ENCODE assay signal across 1 cellular context in the genomic region with DNA sequence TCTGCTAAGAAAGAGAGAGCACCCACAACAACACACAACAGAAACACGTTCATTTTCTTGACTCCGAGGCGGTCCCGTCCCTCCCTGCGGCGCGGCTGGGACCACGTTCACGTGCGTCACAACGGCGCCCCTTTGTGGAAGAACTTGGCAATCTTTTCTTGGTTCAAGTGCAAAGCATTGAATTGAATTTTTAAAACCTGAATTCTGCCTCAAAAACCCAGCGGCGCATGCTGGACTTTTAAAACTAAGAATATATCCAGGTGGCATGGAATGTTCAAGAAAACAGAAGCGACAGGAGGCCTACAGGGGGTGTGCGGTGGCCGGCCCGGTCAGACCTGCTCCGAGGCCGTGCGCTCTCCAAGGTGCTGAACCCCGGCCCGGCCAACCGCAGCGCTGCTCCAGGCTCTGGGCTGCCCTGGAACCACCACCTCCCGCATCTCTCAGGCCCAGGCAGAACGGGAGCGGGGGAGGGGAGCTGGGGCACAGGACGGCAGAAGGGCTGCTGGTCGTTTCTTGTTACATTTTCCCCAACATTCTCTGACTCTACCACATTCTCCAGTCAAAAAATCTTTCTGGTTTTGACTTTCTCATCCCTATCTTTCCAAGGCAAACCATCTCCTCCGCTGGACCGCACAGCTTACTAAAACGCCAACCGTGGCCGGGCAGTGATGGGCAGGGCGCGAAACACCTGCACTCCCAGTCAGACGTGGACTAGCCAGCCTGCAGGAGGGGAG.
TF ChIP-seq lines count a peak whose summit lies in the region.

No MANE protein-coding gene starts in this region.

TF ChIP-seq in HepG2, 621 proteins besides CTCF, POLR2A, EP300 and RAD21 (continued from another document and continues in another):
- TF ChIP-seq, protein P1, sequence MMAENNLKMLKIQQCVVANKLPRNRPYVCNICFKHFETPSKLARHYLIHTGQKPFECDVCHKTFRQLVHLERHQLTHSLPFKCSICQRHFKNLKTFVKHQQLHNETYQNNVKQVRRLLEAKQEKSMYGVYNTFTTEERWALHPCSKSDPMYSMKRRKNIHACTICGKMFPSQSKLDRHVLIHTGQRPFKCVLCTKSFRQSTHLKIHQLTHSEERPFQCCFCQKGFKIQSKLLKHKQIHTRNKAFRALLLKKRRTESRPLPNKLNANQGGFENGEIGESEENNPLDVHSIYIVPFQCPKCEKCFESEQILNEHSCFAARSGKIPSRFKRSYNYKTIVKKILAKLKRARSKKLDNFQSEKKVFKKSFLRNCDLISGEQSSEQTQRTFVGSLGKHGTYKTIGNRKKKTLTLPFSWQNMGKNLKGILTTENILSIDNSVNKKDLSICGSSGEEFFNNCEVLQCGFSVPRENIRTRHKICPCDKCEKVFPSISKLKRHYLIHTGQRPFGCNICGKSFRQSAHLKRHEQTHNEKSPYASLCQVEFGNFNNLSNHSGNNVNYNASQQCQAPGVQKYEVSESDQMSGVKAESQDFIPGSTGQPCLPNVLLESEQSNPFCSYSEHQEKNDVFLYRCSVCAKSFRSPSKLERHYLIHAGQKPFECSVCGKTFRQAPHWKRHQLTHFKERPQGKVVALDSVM (CRISPR knock-in tag; IDR thresholded peaks at IDR 0.05), result no peak
- peak; percentile 98 for TF ChIP-seq SNAI1 (CRISPR knock-in tag; IDR thresholded peaks at IDR 0.05; ENCODE audit: borderline replicate concordance)
- TF ChIP-seq ZNF724P (CRISPR knock-in tag; IDR thresholded peaks at IDR 0.05; ENCODE audit: borderline replicate concordance), result no peak
- no peak for TF ChIP-seq TCF12 (IDR thresholded peaks at IDR 0.05)
- TF ChIP-seq TCF12 (CRISPR knock-in tag; IDR thresholded peaks at IDR 0.05), result peak; percentile 87; the same call in 1 of the 2 replicates
- peak; percentile 93 for TF ChIP-seq ZNF816 (CRISPR knock-in tag; IDR thresholded peaks at IDR 0.05; ENCODE audit: borderline replicate concordance)
- TF ChIP-seq ZFP62 (CRISPR knock-in tag; IDR thresholded peaks at IDR 0.05), result no peak
- peak; percentile 96 for TF ChIP-seq ZSCAN21 (CRISPR knock-in tag; IDR thresholded peaks at IDR 0.05; ENCODE audit: borderline replicate concordance)
- TF ChIP-seq, protein P2, sequence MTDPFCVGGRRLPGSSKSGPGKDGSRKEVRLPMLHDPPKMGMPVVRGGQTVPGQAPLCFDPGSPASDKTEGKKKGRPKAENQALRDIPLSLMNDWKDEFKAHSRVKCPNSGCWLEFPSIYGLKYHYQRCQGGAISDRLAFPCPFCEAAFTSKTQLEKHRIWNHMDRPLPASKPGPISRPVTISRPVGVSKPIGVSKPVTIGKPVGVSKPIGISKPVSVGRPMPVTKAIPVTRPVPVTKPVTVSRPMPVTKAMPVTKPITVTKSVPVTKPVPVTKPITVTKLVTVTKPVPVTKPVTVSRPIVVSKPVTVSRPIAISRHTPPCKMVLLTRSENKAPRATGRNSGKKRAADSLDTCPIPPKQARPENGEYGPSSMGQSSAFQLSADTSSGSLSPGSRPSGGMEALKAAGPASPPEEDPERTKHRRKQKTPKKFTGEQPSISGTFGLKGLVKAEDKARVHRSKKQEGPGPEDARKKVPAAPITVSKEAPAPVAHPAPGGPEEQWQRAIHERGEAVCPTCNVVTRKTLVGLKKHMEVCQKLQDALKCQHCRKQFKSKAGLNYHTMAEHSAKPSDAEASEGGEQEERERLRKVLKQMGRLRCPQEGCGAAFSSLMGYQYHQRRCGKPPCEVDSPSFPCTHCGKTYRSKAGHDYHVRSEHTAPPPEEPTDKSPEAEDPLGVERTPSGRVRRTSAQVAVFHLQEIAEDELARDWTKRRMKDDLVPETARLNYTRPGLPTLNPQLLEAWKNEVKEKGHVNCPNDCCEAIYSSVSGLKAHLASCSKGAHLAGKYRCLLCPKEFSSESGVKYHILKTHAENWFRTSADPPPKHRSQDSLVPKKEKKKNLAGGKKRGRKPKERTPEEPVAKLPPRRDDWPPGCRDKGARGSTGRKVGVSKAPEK (CRISPR knock-in tag; IDR thresholded peaks at IDR 0.05; ENCODE audit: borderline replicate concordance), result peak; percentile 77; the same call in 1 of the 2 replicates
- no peak for TF ChIP-seq TAF15 (IDR thresholded peaks at IDR 0.05; ENCODE audit: low read depth, low read length, poor library complexity, severe bottlenecking)
- TF ChIP-seq ZNF614 (CRISPR knock-in tag; IDR thresholded peaks at IDR 0.05; ENCODE audit: borderline replicate concordance), result 0 out of 2 replicates have a peak, but pooled peaks have one; percentile 66
- TF ChIP-seq, protein P3, sequence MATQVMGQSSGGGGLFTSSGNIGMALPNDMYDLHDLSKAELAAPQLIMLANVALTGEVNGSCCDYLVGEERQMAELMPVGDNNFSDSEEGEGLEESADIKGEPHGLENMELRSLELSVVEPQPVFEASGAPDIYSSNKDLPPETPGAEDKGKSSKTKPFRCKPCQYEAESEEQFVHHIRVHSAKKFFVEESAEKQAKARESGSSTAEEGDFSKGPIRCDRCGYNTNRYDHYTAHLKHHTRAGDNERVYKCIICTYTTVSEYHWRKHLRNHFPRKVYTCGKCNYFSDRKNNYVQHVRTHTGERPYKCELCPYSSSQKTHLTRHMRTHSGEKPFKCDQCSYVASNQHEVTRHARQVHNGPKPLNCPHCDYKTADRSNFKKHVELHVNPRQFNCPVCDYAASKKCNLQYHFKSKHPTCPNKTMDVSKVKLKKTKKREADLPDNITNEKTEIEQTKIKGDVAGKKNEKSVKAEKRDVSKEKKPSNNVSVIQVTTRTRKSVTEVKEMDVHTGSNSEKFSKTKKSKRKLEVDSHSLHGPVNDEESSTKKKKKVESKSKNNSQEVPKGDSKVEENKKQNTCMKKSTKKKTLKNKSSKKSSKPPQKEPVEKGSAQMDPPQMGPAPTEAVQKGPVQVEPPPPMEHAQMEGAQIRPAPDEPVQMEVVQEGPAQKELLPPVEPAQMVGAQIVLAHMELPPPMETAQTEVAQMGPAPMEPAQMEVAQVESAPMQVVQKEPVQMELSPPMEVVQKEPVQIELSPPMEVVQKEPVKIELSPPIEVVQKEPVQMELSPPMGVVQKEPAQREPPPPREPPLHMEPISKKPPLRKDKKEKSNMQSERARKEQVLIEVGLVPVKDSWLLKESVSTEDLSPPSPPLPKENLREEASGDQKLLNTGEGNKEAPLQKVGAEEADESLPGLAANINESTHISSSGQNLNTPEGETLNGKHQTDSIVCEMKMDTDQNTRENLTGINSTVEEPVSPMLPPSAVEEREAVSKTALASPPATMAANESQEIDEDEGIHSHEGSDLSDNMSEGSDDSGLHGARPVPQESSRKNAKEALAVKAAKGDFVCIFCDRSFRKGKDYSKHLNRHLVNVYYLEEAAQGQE (IDR thresholded peaks at IDR 0.05; ENCODE audit: borderline replicate concordance in 1 of 2, low read depth in 1 of 2, low read length in 2 of 2), result peak; percentile 87 to 99
- no peak for TF ChIP-seq HMG20B (CRISPR knock-in tag; conservative IDR thresholded peaks at IDR 0.05)
- peak; percentile 53; the same call in 1 of the 2 replicates for TF ChIP-seq ETV5 (CRISPR knock-in tag; IDR thresholded peaks at IDR 0.05; ENCODE audit: borderline replicate concordance)
- peak; percentile 52; the same call in 1 of the 2 replicates for TF ChIP-seq ZC3H13 (CRISPR knock-in tag; IDR thresholded peaks at IDR 0.05)
- peak; percentile 87 for TF ChIP-seq KAT8 (CRISPR knock-in tag; IDR thresholded peaks at IDR 0.05)
- 0 out of 2 replicates have a peak, but pooled peaks have one; percentile 47 for TF ChIP-seq ELF1 (CRISPR knock-in tag; IDR thresholded peaks at IDR 0.05)
- 0 out of 2 replicates have a peak, but pooled peaks have one; percentile 17 for TF ChIP-seq MAZ (IDR thresholded peaks at IDR 0.05; ENCODE audit: borderline replicate concordance, low read depth, low read length)
- TF ChIP-seq MAZ (CRISPR knock-in tag; IDR thresholded peaks at IDR 0.05; ENCODE audit: low read depth), result peak; percentile 56
- TF ChIP-seq AGO2 (optimal IDR thresholded peaks at IDR 0.05; ENCODE audit: low read depth, low read length), result peak; percentile 17
- no peak; the same call in 1 of the 2 replicates for TF ChIP-seq ZNF569 (CRISPR knock-in tag; IDR thresholded peaks at IDR 0.05; ENCODE audit: borderline replicate concordance)
- TF ChIP-seq ZFP37 (CRISPR knock-in tag; IDR thresholded peaks at IDR 0.05; ENCODE audit: borderline replicate concordance), result peak; percentile 92; the same call in 1 of the 2 replicates
- TF ChIP-seq FOXK2 (IDR thresholded peaks at IDR 0.05), result no peak
- no peak for TF ChIP-seq NFE2L2 (IDR thresholded peaks at IDR 0.05; ENCODE audit: low read length)
- TF ChIP-seq ZNF451 (CRISPR knock-in tag; IDR thresholded peaks at IDR 0.05), result peak; percentile 92
- peak; percentile 94 for TF ChIP-seq ZNF607 (CRISPR knock-in tag; IDR thresholded peaks at IDR 0.05; ENCODE audit: borderline replicate concordance)
- TF ChIP-seq ZNF713 (CRISPR knock-in tag; IDR thresholded peaks at IDR 0.05), result no peak
- TF ChIP-seq, protein P4, sequence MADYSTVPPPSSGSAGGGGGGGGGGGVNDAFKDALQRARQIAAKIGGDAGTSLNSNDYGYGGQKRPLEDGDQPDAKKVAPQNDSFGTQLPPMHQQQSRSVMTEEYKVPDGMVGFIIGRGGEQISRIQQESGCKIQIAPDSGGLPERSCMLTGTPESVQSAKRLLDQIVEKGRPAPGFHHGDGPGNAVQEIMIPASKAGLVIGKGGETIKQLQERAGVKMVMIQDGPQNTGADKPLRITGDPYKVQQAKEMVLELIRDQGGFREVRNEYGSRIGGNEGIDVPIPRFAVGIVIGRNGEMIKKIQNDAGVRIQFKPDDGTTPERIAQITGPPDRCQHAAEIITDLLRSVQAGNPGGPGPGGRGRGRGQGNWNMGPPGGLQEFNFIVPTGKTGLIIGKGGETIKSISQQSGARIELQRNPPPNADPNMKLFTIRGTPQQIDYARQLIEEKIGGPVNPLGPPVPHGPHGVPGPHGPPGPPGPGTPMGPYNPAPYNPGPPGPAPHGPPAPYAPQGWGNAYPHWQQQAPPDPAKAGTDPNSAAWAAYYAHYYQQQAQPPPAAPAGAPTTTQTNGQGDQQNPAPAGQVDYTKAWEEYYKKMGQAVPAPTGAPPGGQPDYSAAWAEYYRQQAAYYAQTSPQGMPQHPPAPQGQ (CRISPR knock-in tag; IDR thresholded peaks at IDR 0.05; ENCODE audit: borderline replicate concordance), result no peak
- TF ChIP-seq, protein P5, sequence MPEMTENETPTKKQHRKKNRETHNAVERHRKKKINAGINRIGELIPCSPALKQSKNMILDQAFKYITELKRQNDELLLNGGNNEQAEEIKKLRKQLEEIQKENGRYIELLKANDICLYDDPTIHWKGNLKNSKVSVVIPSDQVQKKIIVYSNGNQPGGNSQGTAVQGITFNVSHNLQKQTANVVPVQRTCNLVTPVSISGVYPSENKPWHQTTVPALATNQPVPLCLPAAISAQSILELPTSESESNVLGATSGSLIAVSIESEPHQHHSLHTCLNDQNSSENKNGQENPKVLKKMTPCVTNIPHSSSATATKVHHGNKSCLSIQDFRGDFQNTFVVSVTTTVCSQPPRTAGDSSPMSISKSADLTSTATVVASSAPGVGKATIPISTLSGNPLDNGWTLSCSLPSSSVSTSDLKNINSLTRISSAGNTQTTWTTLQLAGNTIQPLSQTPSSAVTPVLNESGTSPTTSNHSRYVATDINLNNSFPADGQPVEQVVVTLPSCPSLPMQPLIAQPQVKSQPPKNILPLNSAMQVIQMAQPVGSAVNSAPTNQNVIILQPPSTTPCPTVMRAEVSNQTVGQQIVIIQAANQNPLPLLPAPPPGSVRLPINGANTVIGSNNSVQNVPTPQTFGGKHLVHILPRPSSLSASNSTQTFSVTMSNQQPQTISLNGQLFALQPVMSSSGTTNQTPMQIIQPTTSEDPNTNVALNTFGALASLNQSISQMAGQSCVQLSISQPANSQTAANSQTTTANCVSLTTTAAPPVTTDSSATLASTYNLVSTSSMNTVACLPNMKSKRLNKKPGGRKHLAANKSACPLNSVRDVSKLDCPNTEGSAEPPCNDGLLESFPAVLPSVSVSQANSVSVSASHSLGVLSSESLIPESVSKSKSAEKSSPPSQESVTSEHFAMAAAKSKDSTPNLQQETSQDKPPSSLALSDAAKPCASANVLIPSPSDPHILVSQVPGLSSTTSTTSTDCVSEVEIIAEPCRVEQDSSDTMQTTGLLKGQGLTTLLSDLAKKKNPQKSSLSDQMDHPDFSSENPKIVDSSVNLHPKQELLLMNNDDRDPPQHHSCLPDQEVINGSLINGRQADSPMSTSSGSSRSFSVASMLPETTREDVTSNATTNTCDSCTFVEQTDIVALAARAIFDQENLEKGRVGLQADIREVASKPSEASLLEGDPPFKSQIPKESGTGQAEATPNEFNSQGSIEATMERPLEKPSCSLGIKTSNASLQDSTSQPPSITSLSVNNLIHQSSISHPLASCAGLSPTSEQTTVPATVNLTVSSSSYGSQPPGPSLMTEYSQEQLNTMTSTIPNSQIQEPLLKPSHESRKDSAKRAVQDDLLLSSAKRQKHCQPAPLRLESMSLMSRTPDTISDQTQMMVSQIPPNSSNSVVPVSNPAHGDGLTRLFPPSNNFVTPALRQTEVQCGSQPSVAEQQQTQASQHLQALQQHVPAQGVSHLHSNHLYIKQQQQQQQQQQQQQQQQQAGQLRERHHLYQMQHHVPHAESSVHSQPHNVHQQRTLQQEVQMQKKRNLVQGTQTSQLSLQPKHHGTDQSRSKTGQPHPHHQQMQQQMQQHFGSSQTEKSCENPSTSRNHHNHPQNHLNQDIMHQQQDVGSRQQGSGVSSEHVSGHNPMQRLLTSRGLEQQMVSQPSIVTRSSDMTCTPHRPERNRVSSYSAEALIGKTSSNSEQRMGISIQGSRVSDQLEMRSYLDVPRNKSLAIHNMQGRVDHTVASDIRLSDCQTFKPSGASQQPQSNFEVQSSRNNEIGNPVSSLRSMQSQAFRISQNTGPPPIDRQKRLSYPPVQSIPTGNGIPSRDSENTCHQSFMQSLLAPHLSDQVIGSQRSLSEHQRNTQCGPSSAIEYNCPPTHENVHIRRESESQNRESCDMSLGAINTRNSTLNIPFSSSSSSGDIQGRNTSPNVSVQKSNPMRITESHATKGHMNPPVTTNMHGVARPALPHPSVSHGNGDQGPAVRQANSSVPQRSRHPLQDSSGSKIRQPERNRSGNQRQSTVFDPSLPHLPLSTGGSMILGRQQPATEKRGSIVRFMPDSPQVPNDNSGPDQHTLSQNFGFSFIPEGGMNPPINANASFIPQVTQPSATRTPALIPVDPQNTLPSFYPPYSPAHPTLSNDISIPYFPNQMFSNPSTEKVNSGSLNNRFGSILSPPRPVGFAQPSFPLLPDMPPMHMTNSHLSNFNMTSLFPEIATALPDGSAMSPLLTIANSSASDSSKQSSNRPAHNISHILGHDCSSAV (CRISPR knock-in tag; IDR thresholded peaks at IDR 0.05; ENCODE audit: borderline replicate concordance), result no peak
- peak; percentile 72 for TF ChIP-seq ZBTB7B (CRISPR knock-in tag; IDR thresholded peaks at IDR 0.05)
